25 cellular contexts compared by ENCODE assay signal in genomic region chr5:145859451-145859850, GRCh38. TPM values are rescaled to one million over a fixed set of nuclear protein-coding genes. Genes with fewer than 3 reads are reported as not detected.
A peak's percentile ranks its signal among the peaks of the same experiment; 100 is the strongest.
DNase-seq lines count a peak whose midpoint lies in the region; ATAC-seq and TF ChIP-seq lines count a peak whose summit lies in the region.
"Had no signal": no experiment of that assay in that cellular context is flagged by ENCODE, and none has a peak within 500 bp of the region (broad histone marks: within the 10 kb centered on the region; RNA-seq: fewer than 3 reads in every experiment).

No MANE protein-coding gene starts in this region.

- DNase-seq in right cardiac atrium (no peak), Right ventricle myocardium superior (no peak), erythroblast (lab: John Stamatoyannopoulos, UW) (peak; percentile 37 to 46), thyroid gland (peak in 1 of 2 donors; percentile 16), GDM1 (lab: John Stamatoyannopoulos, UW) (no peak), CD14-positive monocyte (ENCODE audit: low spot score) (no peak)
- DNase-seq: CD8-positive, alpha-beta T cell; GOT3; NCI-H1105 treated with DMSO at 0.1 percent for 48 hours; NCI-H146; NCI-H2029 treated with DMSO at 0.1 percent for 48 hours; NCI-H510A; SIG-M5 had no signal

- H3K4me3 Mint-ChIP-seq in nephron (peak overlapping the region in 1 of 3 experiments; percentile 6), CD14-positive monocyte (no peak overlapping the region)
- H3K4me3 Mint-ChIP-seq: CD8-positive, alpha-beta T cell had no signal

- H3K4me1 ChIP-seq in right cardiac atrium (ENCODE audit: control insufficient read depth, insufficient read depth, low read length) (peaks cover 2% of the 10 kb centered on the region), thyroid gland (peaks cover 25 to 43% of the 10 kb centered on the region in 2 donors)
- H3K4me1 ChIP-seq: HAP-1 had no signal

- H3K27ac ChIP-seq in right cardiac atrium (ENCODE audit: low read length) (peak overlapping the region; percentile 17), thyroid gland (peak overlapping the region in 2 of 3 donors; percentile 18 to 58)
- H3K27ac ChIP-seq: BLaER1 treated with 17β-estradiol and CSF1 and Interleukin-3, amounts not matched to agents 10 nM and 100 nM; RWPE1; SK-N-MC had no signal

- 56% methylated on average over 6 of the region's 6 CpGs for WGBS in right cardiac atrium
- 53 to 71% methylated on average over 6 of the region's 6 CpGs for WGBS in thyroid gland, 2 donors

- intact Hi-C loops in right cardiac atrium (cut with DNase I) (no loop called here), Right ventricle myocardium superior (cut with DNase I) (no loop called here), thyroid gland (cut with DNase I) (no loop called here), CD14-positive monocyte (cut with micrococcal nuclease) (no loop called here)

- H3K27me3 Mint-ChIP-seq in nephron (ENCODE audit: low read depth) (no peaks in the 10 kb centered on the region), CD14-positive monocyte (ENCODE audit: low read depth in 3 of 3) (peaks cover 5 to 10% (median 8%) of the 10 kb centered on the region in 3 donors)

- H3K9me3 ChIP-seq in right cardiac atrium (ENCODE audit: control insufficient read depth, low read length) (no peaks in the 10 kb centered on the region), thyroid gland (no peaks in the 10 kb centered on the region)
- H3K9me3 ChIP-seq: Caco-2, HAP-1 had no signal

- H3K4me3 ChIP-seq in right cardiac atrium (ENCODE audit: low read length): no peak overlapping the region
- H3K4me3 ChIP-seq in thyroid gland (replicated peaks in 1 of 3): no peak overlapping the region
- H3K4me3 ChIP-seq: BLaER1 treated with 17β-estradiol and CSF1 and Interleukin-3, amounts not matched to agents 10 nM and 100 nM; GM12878; HAP-1; SK-N-MC had no signal

- no peaks in the 10 kb centered on the region for H3K27me3 ChIP-seq in right cardiac atrium (ENCODE audit: control insufficient read depth, insufficient read depth)
- no peaks in the 10 kb centered on the region for H3K27me3 ChIP-seq in thyroid gland

- H3K36me3 ChIP-seq in thyroid gland: no peaks in the 10 kb centered on the region
- H3K36me3 ChIP-seq: BLaER1 treated with 17β-estradiol and CSF1 and Interleukin-3, amounts not matched to agents 10 nM and 100 nM; HAP-1 had no signal

- no peaks in the 10 kb centered on the region for H3K9me3 Mint-ChIP-seq in nephron
- H3K9me3 Mint-ChIP-seq in CD14-positive monocyte: no peaks in the 10 kb centered on the region
- H3K9me3 Mint-ChIP-seq: CD8-positive, alpha-beta T cell had no signal

- H3K36me3 Mint-ChIP-seq in nephron (ENCODE audit: low read depth): no peaks in the 10 kb centered on the region
- H3K36me3 Mint-ChIP-seq in CD14-positive monocyte: no peaks in the 10 kb centered on the region
- H3K36me3 Mint-ChIP-seq: CD8-positive, alpha-beta T cell had no signal

- no peak for TF ChIP-seq POLR2A in erythroblast (IDR thresholded peaks at IDR 0.05; ENCODE audit: low read length)
- no peak for TF ChIP-seq POLR2A in thyroid gland (IDR thresholded peaks at IDR 0.05)

- H3K27ac Mint-ChIP-seq in nephron (peak overlapping the region; percentile 49 to 74 (median 56)), CD14-positive monocyte (no peak overlapping the region)
- H3K27ac Mint-ChIP-seq: CD8-positive, alpha-beta T cell had no signal

- TF ChIP-seq CTCF in nephron (IDR thresholded peaks at IDR 0.05; ENCODE audit: unreplicated experiment in 3 of 3): no peak
- TF ChIP-seq CTCF in thyroid gland (IDR thresholded peaks at IDR 0.05): no peak
- no peak for TF ChIP-seq CTCF in CD14-positive monocyte (IDR thresholded peaks at IDR 0.05)

- H3K4me1 Mint-ChIP-seq in nephron: peaks cover 33% of the 10 kb centered on the region
- peaks cover 9% of the 10 kb centered on the region for H3K4me1 Mint-ChIP-seq in CD14-positive monocyte

- peak in 1 of 2 donors; percentile 17 for ATAC-seq in right cardiac atrium
- ATAC-seq in Right ventricle myocardium superior (ENCODE audit: poor library complexity): no peak
- no peak for ATAC-seq in GM18517 (IDR thresholded peaks at IDR 0.05; ENCODE audit: unreplicated experiment)
- ATAC-seq: CD8-positive, alpha-beta T cell; Panc1 had no signal

RNA-seq across cellular contexts. Expression of gene GRXCR2, which starts 13.4 kb away (rescaled TPM):
- 10 to 100 TPM in 1 of 4 donors, 1 to 10 TPM in 3; 2.3 to 16.0 (median 5.4) TPM for total RNA-seq in right cardiac atrium
- 1.1 TPM for polyA plus RNA-seq in right cardiac atrium
- total RNA-seq in Right ventricle myocardium superior: 9.6 TPM
- total RNA-seq in thyroid gland: under 1 TPM in 1 of 4 donors, not detected in 3; 0.13 TPM
- polyA plus RNA-seq in CD14-positive monocyte: not detected
- total RNA-seq: Caco-2; CD8-positive, alpha-beta T cell; GM12878; M059J; OCI-LY7 had no signal
- polyA plus RNA-seq: AG04450, GM12878 had no signal

RNA-seq across cellular contexts. Expression of gene PRELID2, which starts 24.3 kb away (rescaled TPM):
- total RNA-seq in right cardiac atrium (10 to 100 TPM; 39.1 to 85.4 (median 44.8) TPM), Right ventricle myocardium superior (41.2 TPM), thyroid gland (10 to 100 TPM; 11.5 to 27.9 (median 21.4) TPM)
- polyA plus RNA-seq in right cardiac atrium (4.3 TPM), CD14-positive monocyte (1 to 10 TPM; 1.5 to 2.0 TPM)

Comparison
In these comparisons a context has a peak if more than half of its experiments do, and no peak if none do; other contexts are left out.
1. DNase-seq: peak in erythroblast (2 of 2); none in right cardiac atrium (0 of 3), Right ventricle myocardium superior (single experiment), GDM1 (single experiment) and CD14-positive monocyte (single experiment).
2. H3K27ac Mint-ChIP-seq: peak in nephron (3 of 3); none in CD14-positive monocyte (0 of 7).